In the genomic region with DNA sequence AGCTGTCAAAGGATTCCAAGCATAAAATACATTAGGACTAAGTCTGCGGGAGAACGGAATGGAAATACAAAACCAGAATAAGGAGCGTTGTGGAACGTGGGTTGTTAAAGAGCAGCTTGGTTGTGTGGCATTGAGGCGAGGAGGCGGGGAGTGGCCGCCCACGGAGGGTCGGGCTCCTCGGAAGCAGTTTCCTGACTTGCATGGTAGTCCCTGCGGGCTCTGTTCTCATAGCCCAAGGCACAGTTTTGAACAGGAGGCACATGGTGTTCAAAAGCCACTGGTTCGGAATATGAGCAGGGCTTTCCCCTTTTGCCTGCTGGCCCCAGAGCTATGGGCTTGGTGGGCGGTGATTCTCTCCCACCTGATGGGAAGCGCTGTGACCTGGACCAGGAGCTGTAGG, we compare ENCODE assay signal across 22 cellular contexts.
"Had no signal": no experiment of that assay in that cellular context is flagged by ENCODE, and none has a peak within 500 bp of the region (broad histone marks: within the 10 kb centered on the region; RNA-seq: fewer than 3 reads in every experiment).

No MANE protein-coding gene starts in this region.

- H3K27ac Mint-ChIP-seq: activated CD8-positive, alpha-beta memory T cell treated with anti-CD3 and anti-CD28 coated beads, Interleukin-2, amount 10 ng/mL, durations not matched to agents 7 days and 5 days; activated naive CD4-positive, alpha-beta T cell treated with anti-CD3 and anti-CD28 coated beads for 36 hours; activated naive CD8-positive, alpha-beta T cell; activated T-cell treated with anti-CD3 and anti-CD28 coated beads, Interleukin-2, amount 50 U/mL, for 24 hours; activated T-helper 1 cell treated with anti-CD3 and anti-CD28 coated beads, Interleukin-12 subunit alpha, Interleukin-12 subunit beta, Interleukin-2, Interleukin-4 antibody, amounts not matched to agents 30 ng/mL and 10 ng/mL and 1 ng/mL, durations not matched to agents 14 hours and 24 hours and 36 hours; brain; T-helper 1 cell treated with Interleukin-12 subunit alpha and Interleukin-12 subunit beta and Interleukin-4 antibody, amounts not matched to agents 30 μg/mL and 1 μg/mL, for 36 hours had no signal

- H3K27ac ChIP-seq: cardiac muscle cell, SJSA1 had no signal

- H3K4me3 Mint-ChIP-seq: activated CD8-positive, alpha-beta memory T cell treated with anti-CD3 and anti-CD28 coated beads, Interleukin-2, amount 10 ng/mL, durations not matched to agents 7 days and 5 days; activated naive CD4-positive, alpha-beta T cell treated with anti-CD3 and anti-CD28 coated beads for 36 hours; activated naive CD8-positive, alpha-beta T cell; activated T-cell treated with anti-CD3 and anti-CD28 coated beads, Interleukin-2, amount 50 U/mL, for 24 hours; activated T-helper 1 cell treated with anti-CD3 and anti-CD28 coated beads, Interleukin-12 subunit alpha, Interleukin-12 subunit beta, Interleukin-2, Interleukin-4 antibody, amounts not matched to agents 30 ng/mL and 10 ng/mL and 1 ng/mL, durations not matched to agents 14 hours and 24 hours and 36 hours; brain; T-helper 1 cell treated with Interleukin-12 subunit alpha and Interleukin-12 subunit beta and Interleukin-4 antibody, amounts not matched to agents 30 μg/mL and 1 μg/mL, for 36 hours had no signal

- H3K4me3 ChIP-seq: cardiac muscle cell, SJSA1 had no signal

- H3K27me3 Mint-ChIP-seq: activated CD8-positive, alpha-beta memory T cell treated with anti-CD3 and anti-CD28 coated beads, Interleukin-2, amount 10 ng/mL, durations not matched to agents 7 days and 5 days; activated naive CD8-positive, alpha-beta T cell; activated T-cell treated with anti-CD3 and anti-CD28 coated beads, Interleukin-2, amount 50 U/mL, for 24 hours; brain had no signal

- DNase-seq: activated CD4-positive, alpha-beta T cell treated with anti-CD3 and anti-CD28 coated beads for 4 hours; activated CD4-positive, alpha-beta T cell treated with anti-CD3 and anti-CD28 coated beads, Interleukin-2, amount 50 U/mL, for 48 hours; activated CD8-positive, alpha-beta memory T cell treated with anti-CD3 and anti-CD28 coated beads, Interleukin-2, amount 10 ng/mL, durations not matched to agents 7 days and 5 days; activated gamma-delta T cell; activated naive CD4-positive, alpha-beta T cell treated with anti-CD3 and anti-CD28 coated beads for 36 hours; activated T-cell treated with anti-CD3 and anti-CD28 coated beads, Interleukin-2, amount 50 U/mL, for 24 hours; Kasumi-1; NCI-H1105 treated with DMSO at 0.1 percent for 48 hours; NCI-H1436 treated with DMSO at 0.1 percent for 48 hours; NCI-H187; NCI-H2081; NCI-H446; NCI-H524; SHP77 had no signal

- H3K9me3 ChIP-seq: SJSA1 had no signal

- H3K4me1 Mint-ChIP-seq: activated CD8-positive, alpha-beta memory T cell treated with anti-CD3 and anti-CD28 coated beads, Interleukin-2, amount 10 ng/mL, durations not matched to agents 7 days and 5 days; brain had no signal

- H3K4me1 ChIP-seq: SJSA1 had no signal

- ATAC-seq: activated CD4-positive, CD25-positive, alpha-beta regulatory T cell treated with anti-CD3 and anti-CD28 coated beads, Interleukin-2, amount 50 U/mL, for 24 hours; activated CD8-positive, alpha-beta memory T cell treated with anti-CD3 and anti-CD28 coated beads, Interleukin-2, amount 10 ng/mL, durations not matched to agents 7 days and 5 days; SK-N-SH treated with all-trans-retinoic acid at 6 μM for 48 hours had no signal
